In genomic region chr7:101717986-101718746, GRCh38 we compare ENCODE assay signal across 9 cellular contexts.
A peak's percentile ranks its signal among the peaks of the same experiment; 100 is the strongest.
DNase-seq lines count a peak whose midpoint lies in the region; ATAC-seq, FAIRE-seq and TF ChIP-seq lines count a peak whose summit lies in the region.
"Had no signal": no experiment of that assay in that cellular context is flagged by ENCODE, and none has a peak within 500 bp of the region (broad histone marks: within the 10 kb centered on the region; RNA-seq: fewer than 3 reads in every experiment).

No MANE protein-coding gene starts in this region.

- FAIRE-seq in GM19239 (lab: Jason Lieb, UNC) = no peak

- ATAC-seq in gastroesophageal sphincter (peak; percentile 11), GM21360 (IDR thresholded peaks at IDR 0.05; ENCODE audit: unreplicated experiment) (no peak)

- DNase-seq in HK-2 (ENCODE audit: unreplicated experiment) (peak; percentile 82), SK-N-MC (ENCODE audit: low read depth, low spot score) (no peak), spleen (no peak), HPDE6-E6E7 (ENCODE audit: extremely low spot score) (no peak), NCI-H774 (lab: John Stamatoyannopoulos, UW) (no peak), GM19239 (ENCODE audit: insufficient read length, low spot score) (no peak)
- DNase-seq: NCI-H2029 had no signal

- H3K27me3 ChIP-seq in gastroesophageal sphincter (no peaks in the 10 kb centered on the region), spleen (replicated peaks in 1 of 7) (peaks cover 0 to 18% (median 0%) of the 10 kb centered on the region in 7 donors)

- H3K27ac ChIP-seq in SK-N-MC (no peak overlapping the region), gastroesophageal sphincter (no peak overlapping the region), spleen (peak overlapping the region in 7 of 8 donors; percentile 68 to 93 (median 85))

- no peak for TF ChIP-seq EP300 in gastroesophageal sphincter (IDR thresholded peaks at IDR 0.05)

- TF ChIP-seq CTCF in gastroesophageal sphincter (IDR thresholded peaks at IDR 0.05) (no peak), spleen (IDR thresholded peaks at IDR 0.05 in 8 of 11, conservative IDR thresholded peaks at IDR 0.05 in 3 of 11) (no peak)

- H3K4me1 ChIP-seq in gastroesophageal sphincter (peaks cover 0 to 14% (median 0%) of the 10 kb centered on the region in 3 donors), spleen (peaks cover 0 to 9% (median 0%) of the 10 kb centered on the region in 6 donors)

- H3K9me3 ChIP-seq in SK-N-MC (ENCODE audit: low read depth, low read length) (no peaks in the 10 kb centered on the region), gastroesophageal sphincter (no peaks in the 10 kb centered on the region), spleen (no peaks in the 10 kb centered on the region)

- no peak overlapping the region for H3K9ac ChIP-seq in SK-N-MC (ENCODE audit: insufficient read length)

- TF ChIP-seq POLR2A in gastroesophageal sphincter (IDR thresholded peaks at IDR 0.05) (no peak), spleen (IDR thresholded peaks at IDR 0.05) (no peak)

- H3K36me3 ChIP-seq in SK-N-MC (ENCODE audit: insufficient read depth, low read length) (no peaks in the 10 kb centered on the region), gastroesophageal sphincter (no peaks in the 10 kb centered on the region), spleen (no peaks in the 10 kb centered on the region)

- H3K4me3 ChIP-seq in SK-N-MC (peak overlapping the region; percentile 21), gastroesophageal sphincter (no peak overlapping the region), spleen (peak overlapping the region in 1 of 8 donors; percentile 36)

- WGBS in gastroesophageal sphincter (ENCODE audit: low coverage in 1 of 2), 2 donors = 83% methylated on average over 2 of the region's 26 CpGs; no CpG with 5 or more reads in 1 of the 2 donors
- WGBS in spleen, 5 donors = 46 to 69% (median 50%) methylated on average over 21 to 26 of the region's 26 CpGs

- intact Hi-C loops in spleen (cut with DNase I; ENCODE audit: low total_unique reads) = no loop called here

Comparison
In these comparisons a context has a peak if more than half of its experiments do, and no peak if none do; other contexts are left out.
1. H3K27ac ChIP-seq: peak in spleen (7 of 8); none in SK-N-MC (single experiment) and gastroesophageal sphincter (0 of 4).